20 cellular contexts compared by ENCODE assay signal in genomic region chr22:46512683-46513082, GRCh38.
"Had no signal": no experiment of that assay in that cellular context is flagged by ENCODE, and none has a peak within 500 bp of the region (broad histone marks: within the 10 kb centered on the region; RNA-seq: fewer than 3 reads in every experiment).

No MANE protein-coding gene starts in this region.

- FAIRE-seq: pancreas had no signal

- H3K4me1 ChIP-seq: gastrocnemius medialis, pancreas, upper lobe of right lung had no signal

- ATAC-seq: esophagus mucosa; gastrocnemius medialis; heart right ventricle; mucosa of descending colon; naive thymus-derived CD8-positive, alpha-beta T cell; pancreas; sciatic nerve; stimulated activated memory B cell treated with anti-CD40 and anti-IgM and Interleukin-4, amounts not matched to agents 10 μg/mL and 1 μg/mL and 100 μg/mL, for 72 hours; upper lobe of right lung had no signal

- H3K9me3 ChIP-seq: gastrocnemius medialis, heart right ventricle, mucosa of descending colon, pancreas, spleen, tibial nerve, upper lobe of right lung had no signal

- DNase-seq: central memory CD4-positive, alpha-beta T cell; cortex of kidney; effector CD8-positive, alpha-beta T cell; gastrocnemius medialis; heart right ventricle; immature natural killer cell; mucosa of descending colon; naive thymus-derived CD8-positive, alpha-beta T cell; nucleus accumbens; pancreas; spleen; stimulated activated CD4-positive, alpha-beta T cell treated with anti-CD3 and anti-CD28 coated beads, Interleukin-15, amount 100 ng/mL, for 24 hours; stimulated activated CD4-positive, alpha-beta T cell treated with anti-CD3 and anti-CD28 coated beads, Interleukin-1b, Interleukin-23, amount 100 ng/mL, for 48 hours; stimulated activated CD4-positive, alpha-beta T cell treated with anti-CD3 and anti-CD28 coated beads, Interleukin-4, amount 100 ng/mL, for 24 hours; upper lobe of right lung had no signal

- H3K27me3 ChIP-seq: pancreas, upper lobe of right lung had no signal

- H3K4me3 ChIP-seq: dorsolateral prefrontal cortex, gastrocnemius medialis, heart right ventricle, mucosa of descending colon, pancreas, spleen, tibial nerve, upper lobe of right lung had no signal

- H3K27ac ChIP-seq: dorsolateral prefrontal cortex, gastrocnemius medialis, heart right ventricle, pancreas, spleen, tibial nerve, upper lobe of right lung had no signal

- H3K36me3 ChIP-seq: gastrocnemius medialis, heart right ventricle, pancreas, spleen, tibial nerve, upper lobe of right lung had no signal
